In genomic region chr3:130827486-130827885, GRCh38 we compare ENCODE assay signal across 1 cellular context.
TF ChIP-seq lines count a peak whose summit lies in the region.

No MANE protein-coding gene starts in this region.

TF ChIP-seq in GM23338, 12 proteins besides CTCF, POLR2A, EP300 and RAD21 (continued from another document):
- TF ChIP-seq ZNF331 (CRISPR knock-in tag; IDR thresholded peaks at IDR 0.05; ENCODE audit: low read depth) (no peak), STAT1 (IDR thresholded peaks at IDR 0.05; ENCODE audit: unreplicated experiment) (no peak), NANOG (IDR thresholded peaks at IDR 0.05; ENCODE audit: borderline replicate concordance) (no peak), ZNF114 (CRISPR knock-in tag; IDR thresholded peaks at IDR 0.05) (no peak), REST (IDR thresholded peaks at IDR 0.05; ENCODE audit: unreplicated experiment) (no peak)
